In genomic region chr2:160334028-160334729, GRCh38 we compare ENCODE assay signal across 11 cellular contexts.
DNase-seq lines count a peak whose midpoint lies in the region; ATAC-seq and TF ChIP-seq lines count a peak whose summit lies in the region.
"Had no signal": no experiment of that assay in that cellular context is flagged by ENCODE, and none has a peak within 500 bp of the region (broad histone marks: within the 10 kb centered on the region; RNA-seq: fewer than 3 reads in every experiment).

No MANE protein-coding gene starts in this region.

- peaks cover 21% of the 10 kb centered on the region for H3K4me1 ChIP-seq in smooth muscle cell (ENCODE audit: low read depth)

- peaks cover 99% of the 10 kb centered on the region for H4K20me1 ChIP-seq in smooth muscle cell (ENCODE audit: low read depth)

- H3K36me3 Mint-ChIP-seq in activated CD4-positive, alpha-beta T cell treated with anti-CD3 and anti-CD28 coated beads, Interleukin-2, amount 10 ng/mL, durations not matched to agents 7 days and 5 days (ENCODE audit: low read depth), result peaks cover 19% of the 10 kb centered on the region
- peaks cover 9% of the 10 kb centered on the region for H3K36me3 Mint-ChIP-seq in activated T-cell treated with anti-CD3 and anti-CD28 coated beads, Interleukin-2, amount 50 U/mL, for 24 hours (ENCODE audit: low read depth)

- no peaks in the 10 kb centered on the region for H3K9me3 ChIP-seq in smooth muscle cell (replicated peaks; ENCODE audit: low read depth)
- H3K9me3 ChIP-seq: heart left ventricle had no signal

- no peak overlapping the region for H3K4me3 ChIP-seq in smooth muscle cell
- H3K4me3 ChIP-seq: heart left ventricle, SK-N-MC had no signal

- DNase-seq in activated CD4-positive, alpha-beta T cell treated with anti-CD3 and anti-CD28 coated beads for 4 hours, result peak; percentile 28 to 45
- no peak for DNase-seq in activated CD4-positive, alpha-beta T cell treated with anti-CD3 and anti-CD28 coated beads, Interleukin-2, amount 10 ng/mL, durations not matched to agents 7 days and 5 days
- no peak for DNase-seq in activated T-cell treated with anti-CD3 and anti-CD28 coated beads, Interleukin-2, amount 50 U/mL, for 24 hours
- DNase-seq in fibroblast of peridontal ligament (ENCODE audit: extremely low read depth) (peak; percentile 87), smooth muscle cell (lab: John Stamatoyannopoulos, UW; ENCODE audit: unreplicated experiment) (no peak), NCI-H69 (lab: John Stamatoyannopoulos, UW) (no peak)
- DNase-seq in central memory CD4-positive, alpha-beta T cell, result no peak
- DNase-seq: heart left ventricle, NCI-H2227 treated with DMSO at 0.1 percent for 48 hours had no signal

- no peak for ATAC-seq in HG02588 (IDR thresholded peaks at IDR 0.05; ENCODE audit: unreplicated experiment)
- ATAC-seq: heart left ventricle had no signal

- H3F3A ChIP-seq in smooth muscle cell (ENCODE audit: low read depth), result peaks cover 9% of the 10 kb centered on the region

- H3K27ac Mint-ChIP-seq in activated CD4-positive, alpha-beta T cell treated with anti-CD3 and anti-CD28 coated beads, Interleukin-2, amount 10 ng/mL, durations not matched to agents 7 days and 5 days, result no peak overlapping the region
- H3K27ac Mint-ChIP-seq in activated T-cell treated with anti-CD3 and anti-CD28 coated beads, Interleukin-2, amount 50 U/mL, for 24 hours, result peak overlapping the region; percentile 85

- H3K27me3 Mint-ChIP-seq in activated CD4-positive, alpha-beta T cell treated with anti-CD3 and anti-CD28 coated beads, Interleukin-2, amount 10 ng/mL, durations not matched to agents 7 days and 5 days, result no peaks in the 10 kb centered on the region
- no peaks in the 10 kb centered on the region for H3K27me3 Mint-ChIP-seq in activated T-cell treated with anti-CD3 and anti-CD28 coated beads, Interleukin-2, amount 50 U/mL, for 24 hours

- peaks cover 100% of the 10 kb centered on the region for H3K79me2 ChIP-seq in smooth muscle cell (ENCODE audit: low read depth)

- H3K27me3 ChIP-seq in smooth muscle cell (ENCODE audit: low read depth), result no peaks in the 10 kb centered on the region
- H3K27me3 ChIP-seq: heart left ventricle had no signal

- no peak overlapping the region for H2AFZ ChIP-seq in smooth muscle cell (ENCODE audit: low read depth)

- H3K36me3 ChIP-seq in smooth muscle cell (ENCODE audit: low read depth), result no peaks in the 10 kb centered on the region
- H3K36me3 ChIP-seq: heart left ventricle had no signal

- H3K4me2 ChIP-seq in smooth muscle cell, result peak overlapping the region; percentile 31

- CTCF ChIA-PET in activated CD4-positive, alpha-beta T cell treated with anti-CD3 and anti-CD28 coated beads, Interleukin-2, amount 10 ng/mL, durations not matched to agents 7 days and 5 days (lab: Charles Lee), result interaction anchor here (1.2 to 2.4 kb wide), 3 partner anchors 39 to 729 kb away, joined by 3 to 6 read pairs (median 3); no protein-coding TSS in a partner anchor

- H3K4me1 Mint-ChIP-seq in activated CD4-positive, alpha-beta T cell treated with anti-CD3 and anti-CD28 coated beads, Interleukin-2, amount 10 ng/mL, durations not matched to agents 7 days and 5 days, result peaks cover 73% of the 10 kb centered on the region
- peaks cover 88% of the 10 kb centered on the region for H3K4me1 Mint-ChIP-seq in activated T-cell treated with anti-CD3 and anti-CD28 coated beads, Interleukin-2, amount 50 U/mL, for 24 hours (ENCODE audit: low read depth)

- H3K9me3 Mint-ChIP-seq in activated CD4-positive, alpha-beta T cell treated with anti-CD3 and anti-CD28 coated beads, Interleukin-2, amount 10 ng/mL, durations not matched to agents 7 days and 5 days, result no peaks in the 10 kb centered on the region
- H3K9me3 Mint-ChIP-seq in activated T-cell treated with anti-CD3 and anti-CD28 coated beads, Interleukin-2, amount 50 U/mL, for 24 hours, result no peaks in the 10 kb centered on the region

- 41% methylated on average over 4 of the region's 4 CpGs for WGBS in smooth muscle cell (ENCODE audit: low lambda C conversion rate)

- H3K4me3 Mint-ChIP-seq in activated CD4-positive, alpha-beta T cell treated with anti-CD3 and anti-CD28 coated beads, Interleukin-2, amount 10 ng/mL, durations not matched to agents 7 days and 5 days, result no peak overlapping the region
- no peak overlapping the region for H3K4me3 Mint-ChIP-seq in activated T-cell treated with anti-CD3 and anti-CD28 coated beads, Interleukin-2, amount 50 U/mL, for 24 hours

- H3K9ac ChIP-seq in smooth muscle cell (ENCODE audit: low read depth), result no peak overlapping the region

- peak overlapping the region; percentile 81 for H3K27ac ChIP-seq in smooth muscle cell (ENCODE audit: low read depth)
- H3K27ac ChIP-seq: SK-N-MC had no signal

- POLR2A ChIA-PET in activated CD4-positive, alpha-beta T cell treated with anti-CD3 and anti-CD28 coated beads, Interleukin-2, amount 10 ng/mL, durations not matched to agents 7 days and 5 days (lab: Charles Lee), result no interaction called here

- no peak for TF ChIP-seq CTCF in smooth muscle cell (IDR thresholded peaks at IDR 0.05; ENCODE audit: borderline replicate concordance, insufficient read depth, poor library complexity, severe bottlenecking)

Comparison
In these comparisons a context has a peak if more than half of its experiments do, and no peak if none do; other contexts are left out.
1. DNase-seq: peak in activated CD4-positive, alpha-beta T cell treated with anti-CD3 and anti-CD28 coated beads for 4 hours (2 of 2) and fibroblast of peridontal ligament (single experiment); none in activated CD4-positive, alpha-beta T cell treated with anti-CD3 and anti-CD28 coated beads, Interleukin-2, amount 10 ng/mL, durations not matched to agents 7 days and 5 days (single experiment), activated T-cell treated with anti-CD3 and anti-CD28 coated beads, Interleukin-2, amount 50 U/mL, for 24 hours (single experiment), smooth muscle cell (single experiment), central memory CD4-positive, alpha-beta T cell (single experiment) and NCI-H69 (single experiment).